In the genomic region with DNA sequence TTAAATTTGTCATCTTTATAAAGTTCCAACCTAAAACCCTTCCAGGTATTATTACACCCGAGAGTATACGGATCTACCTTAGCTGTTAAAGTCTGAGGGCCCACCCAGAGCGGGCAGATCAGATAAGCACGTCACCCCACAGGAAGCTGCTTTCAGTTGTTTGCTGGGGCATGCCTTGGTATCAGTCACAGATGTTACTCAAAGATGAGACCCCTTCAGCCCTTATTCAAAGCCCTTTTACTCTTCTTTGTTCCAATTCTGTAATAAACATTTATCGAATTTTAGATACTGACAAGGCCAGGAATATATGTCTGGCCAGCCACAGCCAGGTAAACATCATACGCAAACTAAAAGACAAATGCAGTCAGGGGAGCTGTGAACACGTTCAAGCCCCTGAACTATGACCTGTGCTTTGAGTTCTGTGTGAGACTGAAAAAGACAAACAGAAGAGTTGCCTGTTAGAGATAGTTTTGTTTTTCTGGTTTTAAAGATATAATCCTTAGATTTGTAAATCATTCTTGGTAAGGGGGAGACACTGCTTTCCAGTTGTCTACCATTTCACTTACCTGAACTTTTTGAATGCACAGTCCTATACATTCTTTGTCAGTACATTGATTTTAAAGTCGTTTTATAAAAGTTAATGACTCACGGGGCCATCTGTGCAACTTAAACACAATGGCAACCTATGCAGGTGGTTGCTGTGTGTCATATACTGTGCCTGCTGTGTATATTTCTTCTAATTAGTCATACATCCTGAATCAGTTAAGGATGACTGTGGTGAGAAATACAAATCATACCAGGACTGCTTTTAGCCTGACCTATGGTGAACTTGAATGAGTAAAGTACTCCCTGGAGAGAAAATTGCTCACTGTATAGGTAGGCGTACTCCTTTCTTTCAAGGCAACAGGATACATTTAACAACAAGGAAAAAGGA, we compare ENCODE assay signal across 9 cellular contexts.
A peak's percentile ranks its signal among the peaks of the same experiment; 100 is the strongest.
DNase-seq lines count a peak whose midpoint lies in the region; ATAC-seq and TF ChIP-seq lines count a peak whose summit lies in the region.
"Had no signal": no experiment of that assay in that cellular context is flagged by ENCODE, and none has a peak within 500 bp of the region (broad histone marks: within the 10 kb centered on the region; RNA-seq: fewer than 3 reads in every experiment).

No MANE protein-coding gene starts in this region.

- H3K4me3 ChIP-seq in RWPE2 (ENCODE audit: severe bottlenecking): no peak overlapping the region

- no peaks in the 10 kb centered on the region for H3K36me3 ChIP-seq in RWPE2 (ENCODE audit: low read depth)

- H3K27ac ChIP-seq in RWPE2 (ENCODE audit: poor library complexity, severe bottlenecking): peak overlapping the region; percentile 92
- H3K27ac ChIP-seq: HL-60 had no signal

- H3K27me3 ChIP-seq in RWPE2 (ENCODE audit: insufficient read depth, poor library complexity, severe bottlenecking): no peaks in the 10 kb centered on the region

- peak overlapping the region; percentile 42 to 84 for H3K27ac Mint-ChIP-seq in stimulated activated naive CD8-positive, alpha-beta T cell treated with anti-CD3 and anti-CD28 coated beads, Interleukin-15, amount 100 ng/mL, for 72 hours

- no peaks in the 10 kb centered on the region for H3K9me3 ChIP-seq in RWPE2 (ENCODE audit: severe bottlenecking)

- peaks cover 48% of the 10 kb centered on the region for H3K4me1 ChIP-seq in RWPE2 (ENCODE audit: insufficient read depth, poor library complexity, severe bottlenecking)

- H3K4me1 Mint-ChIP-seq in stimulated activated naive CD8-positive, alpha-beta T cell treated with anti-CD3 and anti-CD28 coated beads, Interleukin-15, amount 100 ng/mL, for 72 hours: peaks cover 22% of the 10 kb centered on the region

- H3K4me3 Mint-ChIP-seq in stimulated activated naive CD8-positive, alpha-beta T cell treated with anti-CD3 and anti-CD28 coated beads, Interleukin-15, amount 100 ng/mL, for 72 hours: peak overlapping the region in 1 of 2 donors; percentile 21

- peaks cover 0 to 8% of the 10 kb centered on the region in 2 donors for H3K9me3 Mint-ChIP-seq in stimulated activated naive CD8-positive, alpha-beta T cell treated with anti-CD3 and anti-CD28 coated beads, Interleukin-15, amount 100 ng/mL, for 72 hours

- ATAC-seq in GM18870 (IDR thresholded peaks at IDR 0.05; ENCODE audit: unreplicated experiment) (peak; percentile 97), HG03045 (IDR thresholded peaks at IDR 0.05; ENCODE audit: unreplicated experiment) (peak; percentile 97), RWPE2 (ENCODE audit: low read depth) (peak; percentile 94), esophagus mucosa (peak; percentile 99)
- ATAC-seq in stimulated activated naive CD8-positive, alpha-beta T cell treated with anti-CD3 and anti-CD28 coated beads, Interleukin-15, amount 100 ng/mL, for 72 hours: peak; percentile 99

- no peaks in the 10 kb centered on the region for H3K27me3 Mint-ChIP-seq in stimulated activated naive CD8-positive, alpha-beta T cell treated with anti-CD3 and anti-CD28 coated beads, Interleukin-15, amount 100 ng/mL, for 72 hours

- DNase-seq in AG08396 (ENCODE audit: low spot score): peak; percentile 60
- DNase-seq in RWPE2 (ENCODE audit: low spot score): peak; percentile 72
- peak; percentile 13 to 29 for DNase-seq in stimulated activated naive CD8-positive, alpha-beta T cell treated with anti-CD3 and anti-CD28 coated beads, Interleukin-15, amount 100 ng/mL, for 72 hours
- no peak for DNase-seq in NCI-H1048 (lab: John Stamatoyannopoulos, UW)
- DNase-seq in NK-92 (lab: John Stamatoyannopoulos, UW; ENCODE audit: unreplicated experiment): no peak

- no peak for TF ChIP-seq CTCF in RWPE2 (IDR thresholded peaks at IDR 0.05; ENCODE audit: poor library complexity, severe bottlenecking)

Comparison
In these comparisons a context has a peak if more than half of its experiments do, and no peak if none do; other contexts are left out.
1. DNase-seq: peak in AG08396 (single experiment), RWPE2 (single experiment) and stimulated activated naive CD8-positive, alpha-beta T cell treated with anti-CD3 and anti-CD28 coated beads, Interleukin-15, amount 100 ng/mL, for 72 hours (2 of 2); none in NCI-H1048 (single experiment) and NK-92 (single experiment).
2. Peak in every context shown above with its lines, with median percentiles within 50 percentile points of each other: ATAC-seq.